12 cellular contexts compared by ENCODE assay signal in the genomic region with DNA sequence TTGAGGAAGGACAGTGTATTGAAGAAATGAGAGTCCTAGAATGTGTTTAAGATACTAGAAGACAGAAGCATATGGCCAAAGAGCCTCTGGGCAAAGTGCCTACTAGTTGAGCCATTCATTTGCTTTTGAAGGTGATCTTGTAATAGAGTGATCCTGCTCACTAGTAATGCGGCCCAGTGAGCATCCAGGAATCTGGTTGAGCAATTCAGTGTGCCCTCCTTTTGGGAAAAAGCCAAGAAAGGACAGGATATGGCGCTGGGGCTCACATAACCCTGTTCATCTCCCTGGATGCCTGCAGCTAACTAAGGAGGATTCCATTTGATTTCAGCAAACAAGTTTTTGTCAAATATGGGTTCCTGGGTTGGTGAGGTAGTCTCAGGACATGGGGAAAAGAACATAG. TPM values are rescaled to one million over a fixed set of nuclear protein-coding genes. Genes with fewer than 3 reads are reported as not detected.
DNase-seq lines count a peak whose midpoint lies in the region; ATAC-seq, FAIRE-seq and TF ChIP-seq lines count a peak whose summit lies in the region.
"Had no signal": no experiment of that assay in that cellular context is flagged by ENCODE, and none has a peak within 500 bp of the region (broad histone marks: within the 10 kb centered on the region; RNA-seq: fewer than 3 reads in every experiment).

No MANE protein-coding gene starts in this region.

- H3K27ac ChIP-seq in liver (ENCODE audit: low read depth in 1 of 2, low read length in 2 of 2) = peak overlapping the region in 1 of 2 donors; percentile 61
- H3K27ac ChIP-seq in HepG2 (ENCODE audit: extremely low read length, insufficient read depth, low read length) = no peak overlapping the region
- peak overlapping the region; percentile 56 for H3K27ac ChIP-seq in hepatocyte
- peak overlapping the region; percentile 31 to 38 for H3K27ac ChIP-seq in aorta (ENCODE audit: low read depth in 1 of 2, low read length in 2 of 2)

- no peak overlapping the region for H3K4me3 ChIP-seq in liver (ENCODE audit: low read depth in 1 of 3, low read length in 3 of 3)
- H3K4me3 ChIP-seq in HepG2 (replicated peaks in 1 of 3; ENCODE audit: insufficient read depth in 1 of 3, low read depth in 2 of 3, low read length in 3 of 3) = no peak overlapping the region
- no peak overlapping the region for H3K4me3 ChIP-seq in adipocyte (ENCODE audit: low read length)
- no peak overlapping the region for H3K4me3 ChIP-seq in hepatocyte
- no peak overlapping the region for H3K4me3 ChIP-seq in aorta (ENCODE audit: low read length in 2 of 2)

- TF ChIP-seq POLR2A in HepG2 (IDR thresholded peaks at IDR 0.05; ENCODE audit: insufficient read depth in 1 of 2, low read depth in 2 of 2, low read length in 2 of 2) = no peak

- CTCF ChIA-PET in HepG2 (lab: Yijun Ruan, JAX; ENCODE audit: low intra/inter-chr PET ratio, low total read pairs) = no interaction called here

- POLR2A ChIA-PET in HepG2 (lab: Yijun Ruan, JAX) = no interaction called here

- no peak for TF ChIP-seq EP300 in HepG2 (IDR thresholded peaks at IDR 0.05; ENCODE audit: low read depth in 2 of 2, low read length in 2 of 2)
- no peak for TF ChIP-seq EP300 in HepG2 (CRISPR knock-in tag; IDR thresholded peaks at IDR 0.05; ENCODE audit: borderline replicate concordance)

- FAIRE-seq in HepG2 (lab: Jason Lieb, UNC) = no peak

- 45% methylated on average over 2 of the region's 2 CpGs for WGBS in liver
- WGBS in HepG2 (ENCODE audit: low lambda C conversion rate) = 14% methylated on average over 2 of the region's 2 CpGs
- WGBS in hepatocyte (ENCODE audit: low lambda C conversion rate, missing lambda C conversion rate) = 80% methylated on average over 2 of the region's 2 CpGs
- 90 to 94% methylated on average over 2 of the region's 2 CpGs for WGBS in aorta, 2 donors

- H3K9me3 ChIP-seq in liver (ENCODE audit: control insufficient read depth in 4 of 4, low read length in 3 of 4) = no peaks in the 10 kb centered on the region
- no peaks in the 10 kb centered on the region for H3K9me3 ChIP-seq in HepG2 (ENCODE audit: low read length)
- H3K9me3 ChIP-seq in adipocyte (ENCODE audit: control insufficient read depth, low read length) = no peaks in the 10 kb centered on the region
- H3K9me3 ChIP-seq in hepatocyte (ENCODE audit: low read depth) = no peaks in the 10 kb centered on the region
- H3K9me3 ChIP-seq in aorta (ENCODE audit: control insufficient read depth, low read length) = no peaks in the 10 kb centered on the region

- H4K20me1 ChIP-seq in HepG2 (ENCODE audit: insufficient read depth, low read length) (no peaks in the 10 kb centered on the region), hepatocyte (ENCODE audit: insufficient read depth, poor library complexity, severe bottlenecking) (no peaks in the 10 kb centered on the region)

- TF ChIP-seq CTCF in liver (IDR thresholded peaks at IDR 0.05; ENCODE audit: low read depth, low read length, missing input control) = no peak
- no peak for TF ChIP-seq CTCF in HepG2 (CRISPR knock-in tag; IDR thresholded peaks at IDR 0.05)
- TF ChIP-seq CTCF in hepatocyte (IDR thresholded peaks at IDR 0.05; ENCODE audit: poor library complexity) = no peak
- no peak for TF ChIP-seq CTCF in GM20000 (IDR thresholded peaks at IDR 0.05; ENCODE audit: extremely low read depth, missing control alignments)

- intact Hi-C loops in HepG2 (cut with micrococcal nuclease; ENCODE audit: unreplicated experiment) = no loop called here
- intact Hi-C loops in aorta (cut with DNase I) = no loop called here

- H3K36me3 ChIP-seq in liver (ENCODE audit: control insufficient read depth in 4 of 4, insufficient read depth in 3 of 4, low read depth in 1 of 4, low read length in 3 of 4) (no peaks in the 10 kb centered on the region), HepG2 (replicated peaks in 1 of 2; ENCODE audit: control insufficient read depth in 1 of 2, insufficient read depth in 2 of 2, low read length in 2 of 2) (no peaks in the 10 kb centered on the region; a peak in 1 of 5 replicates), adipocyte (ENCODE audit: control insufficient read depth, insufficient read depth, low read length, severe bottlenecking) (no peaks in the 10 kb centered on the region), hepatocyte (replicated peaks; ENCODE audit: insufficient read depth, low read depth) (no peaks in the 10 kb centered on the region), aorta (ENCODE audit: control insufficient read depth in 1 of 2, insufficient read depth in 2 of 2, low read length in 1 of 2) (no peaks in the 10 kb centered on the region)

- in situ Hi-C loops in HepG2 (cut with HindIII; ENCODE audit: extremely low pct_ligation_motif_present, low pct_unique_long_range_greater_than_20kb) = no loop called here

- H3K79me2 ChIP-seq in HepG2 (ENCODE audit: insufficient read depth, low read length) (no peaks in the 10 kb centered on the region), hepatocyte (no peaks in the 10 kb centered on the region)

- no peaks in the 10 kb centered on the region for H3K9me2 ChIP-seq in hepatocyte (replicated peaks; ENCODE audit: insufficient read depth)

- no peak overlapping the region for H3K4me2 ChIP-seq in HepG2 (ENCODE audit: low read depth, low read length)
- no peak overlapping the region for H3K4me2 ChIP-seq in hepatocyte

- no peak for DNase-seq in HepG2 (ENCODE audit: low spot score)
- DNase-seq in adipocyte (ENCODE audit: low read depth) = peak; percentile 73
- peak; percentile 33 for DNase-seq in hepatocyte (ENCODE audit: low spot score)
- no peak for DNase-seq in aorta
- no peak for DNase-seq in GM20000 (ENCODE audit: low spot score)
- DNase-seq: activated CD8-positive, alpha-beta T cell treated with anti-CD3 and anti-CD28 coated beads, Interleukin-2, amount 10 ng/mL, durations not matched to agents 7 days and 5 days; CD8-positive, alpha-beta memory T cell; NCI-H1105; OCI-M1 had no signal

- H2AFZ ChIP-seq in HepG2 (ENCODE audit: low read length) (no peak overlapping the region), hepatocyte (no peak overlapping the region)

- no TSS peak for BruUV-seq in HepG2 (replicated peaks; lab: Mats Ljungman, UMichigan)

- no peak for ATAC-seq in HepG2
- no peak for ATAC-seq in aorta (ENCODE audit: low FRiP score)
- ATAC-seq in HG03469 (IDR thresholded peaks at IDR 0.05; ENCODE audit: unreplicated experiment) = no peak
- no peak for ATAC-seq in GM21825 (IDR thresholded peaks at IDR 0.05; ENCODE audit: unreplicated experiment)
- ATAC-seq: activated CD8-positive, alpha-beta T cell treated with anti-CD3 and anti-CD28 coated beads, Interleukin-2, amount 10 ng/mL, durations not matched to agents 7 days and 5 days had no signal

- H3K9ac ChIP-seq in liver (ENCODE audit: low read depth in 1 of 2, low read length in 2 of 2) (no peak overlapping the region), HepG2 (ENCODE audit: insufficient read depth, low read depth, low read length) (no peak overlapping the region), adipocyte (ENCODE audit: low read length) (no peak overlapping the region)

- H3K27me3 ChIP-seq in liver (ENCODE audit: control insufficient read depth in 4 of 4, insufficient read depth in 4 of 4, low read length in 3 of 4) = no peaks in the 10 kb centered on the region
- no peaks in the 10 kb centered on the region; a peak in 1 of 5 replicates for H3K27me3 ChIP-seq in HepG2 (ENCODE audit: control insufficient read depth in 1 of 2, insufficient read depth in 2 of 2, low read length in 2 of 2)
- H3K27me3 ChIP-seq in adipocyte (replicated peaks; ENCODE audit: control insufficient read depth, insufficient read depth, low read length) = no peaks in the 10 kb centered on the region
- no peaks in the 10 kb centered on the region for H3K27me3 ChIP-seq in hepatocyte
- no peaks in the 10 kb centered on the region for H3K27me3 ChIP-seq in aorta (ENCODE audit: control insufficient read depth in 1 of 2, insufficient read depth in 2 of 2, low read length in 1 of 2)

- TF ChIP-seq RAD21 in liver (IDR thresholded peaks at IDR 0.05) (peak; percentile 47 to 64), HepG2 (CRISPR knock-in tag; IDR thresholded peaks at IDR 0.05) (no peak)

- H3K4me1 ChIP-seq in liver (ENCODE audit: control insufficient read depth in 4 of 4, insufficient read depth in 4 of 4, low read length in 3 of 4) (peaks cover 22 to 54% (median 38%) of the 10 kb centered on the region in 4 donors), HepG2 (ENCODE audit: insufficient read depth, low read length) (peaks cover 28% of the 10 kb centered on the region), adipocyte (ENCODE audit: control insufficient read depth, insufficient read depth, low read length) (peaks cover 30% of the 10 kb centered on the region), hepatocyte (ENCODE audit: insufficient read depth) (no peaks in the 10 kb centered on the region), aorta (ENCODE audit: control insufficient read depth in 1 of 2, insufficient read depth in 2 of 2, low read length in 2 of 2) (peaks cover 7 to 9% of the 10 kb centered on the region in 2 donors)

RNA-seq across cellular contexts. Expression of a gene that starts 16.3 kb away (rescaled TPM):
- 1 to 10 TPM; 2.4 to 7.1 TPM for total RNA-seq in liver
- polyA plus RNA-seq in liver = 1 to 10 TPM; 2.4 to 3.3 TPM
- 0.24 and 0.38 TPM in 2 replicates for total RNA-seq in HepG2 (2016; rRNA removed; fragmentation: Illumina TruSeq; extraction: Trizol)
- total RNA-seq in HepG2 (2016; cell fraction: cytosol; rRNA removed; fragmentation: Illumina TruSeq; extraction: Trizol; ENCODE audit: low read depth) = 0.18 TPM in 1 of 2 replicates, not detected in the other
- 0.13 and 0.28 TPM in 2 replicates for total RNA-seq in HepG2 (2016; cell fraction: insoluble cytoplasmic fraction; rRNA removed; fragmentation: Illumina TruSeq; extraction: Trizol)
- total RNA-seq in HepG2 (2016; cell fraction: membrane; rRNA removed; fragmentation: Illumina TruSeq; extraction: Trizol) = 0.15 and 0.17 TPM in 2 replicates
- 0.41 and 0.50 TPM in 2 replicates for total RNA-seq in HepG2 (2016; cell fraction: nucleus; rRNA removed; fragmentation: Illumina TruSeq; extraction: Trizol)
- polyA plus RNA-seq in HepG2 (2011; rRNA removed) = 0.61 and 0.74 TPM in 2 replicates
- polyA plus RNA-seq in HepG2 (2011; cell fraction: cytosol; rRNA removed) = 0.31 and 0.35 TPM in 2 replicates
- 1.1 and 1.4 TPM in 2 replicates for polyA plus RNA-seq in HepG2 (2011; cell fraction: nucleus; rRNA removed)
- polyA plus RNA-seq in HepG2 (2012) = 0.21 and 0.23 TPM in 2 replicates
- 0.03 TPM in 1 of 2 replicates, not detected in the other for polyA plus RNA-seq in HepG2 (2016; cell fraction: cytosol; fragmentation: Illumina TruSeq; extraction: Trizol; ENCODE audit: low read depth)
- polyA plus RNA-seq in HepG2 (2016; cell fraction: insoluble cytoplasmic fraction; fragmentation: Illumina TruSeq; extraction: Trizol; ENCODE audit: low read depth) = 0.03 and 0.07 TPM in 2 replicates
- polyA plus RNA-seq in HepG2 (2016; cell fraction: membrane; fragmentation: Illumina TruSeq; extraction: Trizol; ENCODE audit: low read depth) = 0.12 TPM in 1 of 2 replicates, not detected in the other
- 0.52 and 0.73 TPM in 2 replicates for polyA plus RNA-seq in HepG2 (2016; cell fraction: nucleus; fragmentation: Illumina TruSeq; extraction: Trizol; ENCODE audit: insufficient read depth, low read depth)
- polyA minus RNA-seq in HepG2 (2011; rRNA and poly(A)+ RNA removed; ENCODE audit: low replicate concordance) = 0.12 and 1.3 TPM in 2 replicates
- polyA minus RNA-seq in HepG2 (2011; cell fraction: cytosol; rRNA and poly(A)+ RNA removed) = 0.53 and 0.69 TPM in 2 replicates
- 0.77 and 0.87 TPM in 2 replicates for polyA minus RNA-seq in HepG2 (2011; cell fraction: nucleus; rRNA and poly(A)+ RNA removed)
- 8.0 and 8.6 TPM in 2 replicates for total RNA-seq in hepatocyte
- polyA plus RNA-seq in hepatocyte = 6.0 and 6.9 TPM in 2 replicates
- total RNA-seq in aorta = 10 to 100 TPM; 31.0 to 42.8 TPM
- 1 to 10 TPM; 1.5 to 9.6 TPM for polyA plus RNA-seq in aorta

Comparison
In these comparisons a context has a peak if more than half of its experiments do, and no peak if none do; other contexts are left out.
1. DNase-seq: peak in adipocyte (single experiment) and hepatocyte (single experiment); none in HepG2 (single experiment), aorta (0 of 2) and GM20000 (single experiment).